1 cellular context compared by ENCODE assay signal in genomic region chr13:94662274-94662945, GRCh38.
TF ChIP-seq lines count a peak whose summit lies in the region.

No MANE protein-coding gene starts in this region.

TF ChIP-seq in IMR-90, 13 proteins besides CTCF, POLR2A, EP300 and RAD21:
- no peak for TF ChIP-seq MAFK (IDR thresholded peaks at IDR 0.05; ENCODE audit: low read depth, low read length)
- TF ChIP-seq RCOR1 (IDR thresholded peaks at IDR 0.05; ENCODE audit: insufficient replicate concordance, low read length): no peak
- TF ChIP-seq ELK1 (IDR thresholded peaks at IDR 0.05; ENCODE audit: borderline replicate concordance, low read depth, low read length): no peak
